ENCODE assay signal across 17 cellular contexts in the genomic region with DNA sequence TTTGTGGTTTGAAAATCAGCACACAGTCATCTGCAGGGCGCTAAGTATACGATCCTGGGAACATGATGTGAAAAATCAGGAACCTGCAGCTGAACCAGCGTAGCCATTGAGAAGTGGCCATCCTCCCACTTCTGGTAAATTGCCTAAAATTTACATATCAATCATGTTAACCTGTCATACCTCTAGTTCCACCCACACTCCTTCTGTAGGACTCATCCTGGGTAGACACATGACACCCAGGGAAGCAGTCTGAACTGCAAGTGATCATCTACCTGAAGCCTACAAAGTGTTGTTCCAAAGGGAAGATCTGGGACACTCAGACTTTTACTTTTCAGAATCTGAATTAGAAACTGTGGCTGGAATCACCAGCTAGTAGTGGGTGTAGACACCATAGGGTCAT.
"Had no signal": no experiment of that assay in that cellular context is flagged by ENCODE, and none has a peak within 500 bp of the region (broad histone marks: within the 10 kb centered on the region; RNA-seq: fewer than 3 reads in every experiment).

No MANE protein-coding gene starts in this region.

- H3K36me3 Mint-ChIP-seq: naive thymus-derived CD4-positive, alpha-beta T cell; type B pancreatic cell had no signal

- H3K9me3 Mint-ChIP-seq: naive thymus-derived CD4-positive, alpha-beta T cell; neural crest cell; stimulated activated naive B cell treated with anti-CD40 and anti-IgM and Interleukin-4, amounts not matched to agents 10 μg/mL and 1 μg/mL and 100 μg/mL, for 72 hours; stimulated activated naive CD8-positive, alpha-beta T cell treated with anti-CD3 and anti-CD28 coated beads, Interleukin-15, amount 100 ng/mL, for 72 hours; type B pancreatic cell had no signal

- H3K4me3 Mint-ChIP-seq: neural crest cell; stimulated activated naive B cell treated with anti-CD40 and anti-IgM and Interleukin-4, amounts not matched to agents 10 μg/mL and 1 μg/mL and 100 μg/mL, for 72 hours; stimulated activated naive CD8-positive, alpha-beta T cell treated with anti-CD3 and anti-CD28 coated beads, Interleukin-15, amount 100 ng/mL, for 72 hours; type B pancreatic cell had no signal

- H3K27ac Mint-ChIP-seq: naive thymus-derived CD4-positive, alpha-beta T cell; stimulated activated naive B cell treated with anti-CD40 and anti-IgM and Interleukin-4, amounts not matched to agents 10 μg/mL and 1 μg/mL and 100 μg/mL, for 72 hours; type B pancreatic cell had no signal

- DNase-seq: colonic mucosa; dermis blood vessel endothelial cell; erythroblast; foreskin melanocyte; kidney glomerular epithelial cell; mammary epithelial cell; naive thymus-derived CD4-positive, alpha-beta T cell; nucleus accumbens; ovary; sigmoid colon; stimulated activated CD4-positive, alpha-beta T cell treated with anti-CD3 and anti-CD28 coated beads, Interleukin-2, amount 100 ng/mL, for 24 hours; stimulated activated CD4-positive, alpha-beta T cell treated with anti-CD3 and anti-CD28 coated beads, Interleukin-4, amount 100 ng/mL, for 4 hours; stimulated activated naive B cell treated with anti-CD40 and anti-IgM and Interleukin-4, amounts not matched to agents 10 μg/mL and 1 μg/mL and 100 μg/mL, for 72 hours; stimulated activated naive CD8-positive, alpha-beta T cell treated with anti-CD3 and anti-CD28 coated beads, Interleukin-15, amount 100 ng/mL, for 72 hours had no signal

- ATAC-seq: left lobe of liver; naive thymus-derived CD4-positive, alpha-beta T cell; stimulated activated naive B cell treated with anti-CD40 and anti-IgM and Interleukin-4, amounts not matched to agents 10 μg/mL and 1 μg/mL and 100 μg/mL, for 72 hours; stimulated activated naive CD8-positive, alpha-beta T cell treated with anti-CD3 and anti-CD28 coated beads, Interleukin-15, amount 100 ng/mL, for 72 hours had no signal
